11 cellular contexts compared by ENCODE assay signal in the genomic region with DNA sequence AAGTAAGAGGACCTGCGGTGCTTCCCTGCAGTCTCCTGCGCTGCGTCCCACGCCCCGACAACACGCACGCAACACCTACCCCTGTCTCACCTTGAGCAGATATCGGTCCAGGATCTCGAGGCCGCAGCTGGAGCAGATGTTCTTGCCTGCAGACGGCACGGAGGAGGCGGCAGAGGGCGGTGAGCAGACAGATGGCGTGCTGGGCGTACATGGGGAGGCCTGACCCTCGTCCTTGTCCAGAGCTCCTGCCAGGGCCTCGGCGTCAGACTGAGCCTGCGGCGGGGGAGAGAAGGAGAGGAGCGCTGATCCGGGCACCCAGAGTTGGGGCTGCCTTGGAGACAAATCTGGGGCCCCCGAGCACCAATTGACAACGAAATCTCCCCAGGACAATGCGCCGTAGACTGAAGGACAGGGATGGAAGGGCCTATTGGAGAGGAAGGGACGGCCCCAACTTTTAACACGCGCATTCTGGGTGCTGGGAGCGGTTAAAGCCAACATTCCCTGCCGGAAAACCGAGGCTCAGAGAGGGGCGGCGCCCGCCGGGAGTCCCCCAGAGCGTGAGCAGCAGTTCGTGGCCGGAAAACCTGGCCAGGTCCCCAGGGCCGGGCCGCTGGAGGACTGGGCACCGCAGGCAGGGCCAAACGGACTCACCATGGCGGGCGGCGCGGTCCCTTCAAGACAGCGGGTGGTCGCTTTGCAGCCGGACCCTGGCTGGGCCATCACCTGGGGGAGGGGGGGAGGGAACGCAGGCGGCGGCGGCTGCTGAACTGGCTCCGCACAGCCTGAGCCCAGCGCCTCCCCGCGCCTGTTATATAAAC. TPM values are rescaled to one million over a fixed set of nuclear protein-coding genes. Genes with fewer than 3 reads are reported as not detected.
DNase-seq lines count a peak whose midpoint lies in the region; ATAC-seq and TF ChIP-seq lines count a peak whose summit lies in the region.
"Had no signal": no experiment of that assay in that cellular context is flagged by ENCODE, and none has a peak within 500 bp of the region (broad histone marks: within the 10 kb centered on the region; RNA-seq: fewer than 3 reads in every experiment).

No MANE protein-coding gene starts in this region.

- H3K4me1 ChIP-seq in heart left ventricle, result peaks cover 0 to 40% (median 22%) of the 10 kb centered on the region in 12 donors

- H3K9me3 Mint-ChIP-seq in mesothelial cell of epicardium (no peaks in the 10 kb centered on the region), type B pancreatic cell (no peaks in the 10 kb centered on the region)

- 14 to 21% (median 20%) methylated on average over 33 to 59 of the region's 59 CpGs for WGBS in heart left ventricle, 4 donors

- H3K9me3 ChIP-seq in heart left ventricle, result no peaks in the 10 kb centered on the region

- no peak for TF ChIP-seq CTCF in heart left ventricle (IDR thresholded peaks at IDR 0.05)
- no peak for TF ChIP-seq CTCF in mesothelial cell of epicardium (IDR thresholded peaks at IDR 0.05; ENCODE audit: unreplicated experiment)
- TF ChIP-seq CTCF in type B pancreatic cell (conservative IDR thresholded peaks at IDR 0.05), result no peak

- TF ChIP-seq POLR2A in heart left ventricle (IDR thresholded peaks at IDR 0.05), result no peak

- DNase-seq in heart left ventricle, result no peak
- no peak for DNase-seq in left ventricle myocardium superior
- peak; percentile 67 for DNase-seq in ecto neural progenitor cell (ENCODE audit: low spot score)
- no peak for DNase-seq in mesothelial cell of epicardium (ENCODE audit: low spot score in 2 of 2, unreplicated experiment in 2 of 2)
- DNase-seq in type B pancreatic cell (ENCODE audit: extremely low spot score, unreplicated experiment), result no peak
- DNase-seq in activated gamma-delta T cell treated with Interleukin-2 at 50 U/mL for 16 hours, result no peak
- DNase-seq in HK-2 (ENCODE audit: unreplicated experiment), result no peak
- no peak for DNase-seq in hepatic stellate cell (ENCODE audit: low spot score)
- DNase-seq: activated T-cell treated with anti-CD3 and anti-CD28 coated beads, Interleukin-2, amount 50 U/mL, for 48 hours; NCI-H1048; NCI-H524 treated with DMSO at 0.1 percent for 48 hours had no signal

- ATAC-seq in heart left ventricle, result peak in 1 of 4 donors; percentile 11
- no peak for ATAC-seq in left ventricle myocardium superior

- H3K27ac ChIP-seq in heart left ventricle, result peak overlapping the region in 2 of 12 donors; percentile 18 to 32

- intact Hi-C loops in heart left ventricle (cut with DNase I) (loop anchor here in 1 of 10 donors (5.0 to 10.0 kb wide), 2 partner anchors 102 to 120 kb away; no protein-coding TSS in a partner anchor), left ventricle myocardium superior (cut with micrococcal nuclease) (no loop called here)

- peak overlapping the region; percentile 7 to 61 (median 52) for H3K4me3 ChIP-seq in heart left ventricle

- H3K36me3 Mint-ChIP-seq in mesothelial cell of epicardium, result peaks cover 2% of the 10 kb centered on the region
- peaks cover 11% of the 10 kb centered on the region for H3K36me3 Mint-ChIP-seq in type B pancreatic cell

- peaks cover 28 to 97% (median 87%) of the 10 kb centered on the region in 9 donors for H3K27me3 ChIP-seq in heart left ventricle

- H3K27ac Mint-ChIP-seq in mesothelial cell of epicardium (no peak overlapping the region), type B pancreatic cell (no peak overlapping the region)

- H3K4me3 Mint-ChIP-seq in mesothelial cell of epicardium (peak overlapping the region; percentile 11), type B pancreatic cell (peak overlapping the region; percentile 88)

- peaks cover 61% of the 10 kb centered on the region for H3K27me3 Mint-ChIP-seq in mesothelial cell of epicardium (ENCODE audit: low read depth)
- H3K27me3 Mint-ChIP-seq in type B pancreatic cell, result peaks cover 62% of the 10 kb centered on the region

- no peaks in the 10 kb centered on the region for H3K36me3 ChIP-seq in heart left ventricle

- peaks cover 7% of the 10 kb centered on the region for H3K4me1 Mint-ChIP-seq in mesothelial cell of epicardium
- peaks cover 25% of the 10 kb centered on the region for H3K4me1 Mint-ChIP-seq in type B pancreatic cell (ENCODE audit: unreplicated experiment)

RNA-seq across cellular contexts. Expression of a gene that starts 1.8 kb away (rescaled TPM):
- total RNA-seq in heart left ventricle (10 to 100 TPM in 2 of 9 donors, 1 to 10 TPM in 7; 2.9 to 11.2 (median 6.5) TPM), left ventricle myocardium superior (8.0 TPM), mesothelial cell of epicardium (0.09 TPM in 1 of 3 replicates, not detected in the others), type B pancreatic cell (ENCODE audit: low replicate concordance) (0.48 and 10.0 TPM in 2 replicates)
- polyA plus RNA-seq in heart left ventricle, result 1 to 10 TPM; 4.5 to 8.4 TPM

RNA-seq across cellular contexts. Expression of a gene that starts 37.7 kb away (rescaled TPM):
- total RNA-seq in heart left ventricle (10 to 100 TPM; 24.7 to 49.0 (median 38.4) TPM), left ventricle myocardium superior (41.8 TPM), mesothelial cell of epicardium (16.7 to 22.1 TPM (median 20.5 TPM) in 3 replicates), type B pancreatic cell (ENCODE audit: low replicate concordance) (23.3 and 24.2 TPM in 2 replicates)
- 10 to 100 TPM in 1 of 2 donors, 1 to 10 TPM in 1; 7.9 to 18.8 TPM for polyA plus RNA-seq in heart left ventricle

RNA-seq across cellular contexts. Expression of a gene that starts 37.7 kb away (rescaled TPM):
- 10 to 100 TPM; 29.2 to 44.5 (median 36.0) TPM for total RNA-seq in heart left ventricle
- 10 to 100 TPM; 27.0 to 48.1 TPM for polyA plus RNA-seq in heart left ventricle
- 41.3 TPM for total RNA-seq in left ventricle myocardium superior
- 38.7 to 39.9 TPM (median 39.2 TPM) in 3 replicates for total RNA-seq in mesothelial cell of epicardium
- total RNA-seq in type B pancreatic cell (ENCODE audit: low replicate concordance), result 41.2 and 51.4 TPM in 2 replicates
